Comparison of ENCODE assay signal across 19 cellular contexts in genomic region chr5:36494756-36495637, GRCh38.
DNase-seq lines count a peak whose midpoint lies in the region; ATAC-seq and TF ChIP-seq lines count a peak whose summit lies in the region.
"Had no signal": no experiment of that assay in that cellular context is flagged by ENCODE, and none has a peak within 500 bp of the region (broad histone marks: within the 10 kb centered on the region; RNA-seq: fewer than 3 reads in every experiment).

No MANE protein-coding gene starts in this region.

- TF ChIP-seq POLR2A in adrenal gland (IDR thresholded peaks at IDR 0.05) = no peak

- H3K36me3 ChIP-seq in adrenal gland (replicated peaks in 1 of 2) = no peaks in the 10 kb centered on the region
- H3K36me3 ChIP-seq: heart left ventricle, pancreas had no signal

- H3K27me3 ChIP-seq in adrenal gland = no peaks in the 10 kb centered on the region

- peaks cover 0 to 5% of the 10 kb centered on the region in 2 donors for H3K4me1 ChIP-seq in adrenal gland (replicated peaks in 1 of 2)
- H3K4me1 ChIP-seq: heart left ventricle, pancreas had no signal

- DNase-seq in GM03348 (ENCODE audit: low spot score) (peak; percentile 34), adrenal gland (peak in 5 of 7 donors; percentile 22 to 44 (median 37)), fibroblast of the aortic adventitia (ENCODE audit: low read depth) (peak; percentile 64), sciatic nerve (ENCODE audit: low spot score) (no peak), DMS53 treated with DMSO at 0.1 percent for 48 hours (lab: John Stamatoyannopoulos, UW; ENCODE audit: unreplicated experiment) (no peak), NOMO-1 treated with dmso at 0.1 percent for 144 hours (lab: John Stamatoyannopoulos, UW; ENCODE audit: unreplicated experiment) (no peak)
- DNase-seq in stimulated activated naive B cell treated with anti-CD40 and anti-IgM and Interleukin-4, amounts not matched to agents 10 μg/mL and 1 μg/mL and 100 μg/mL, for 72 hours = no peak
- DNase-seq: activated CD8-positive, alpha-beta memory T cell treated with anti-CD3 and anti-CD28 coated beads for 24 hours; activated naive CD4-positive, alpha-beta T cell treated with anti-CD3 and anti-CD28 coated beads for 36 hours; effector memory CD4-positive, alpha-beta T cell; NCI-H446 treated with DMSO at 0.1 percent for 48 hours; stimulated activated CD4-positive, alpha-beta T cell treated with anti-CD3 and anti-CD28 coated beads, Interleukin-2, amount 100 ng/mL, for 24 hours; T-helper 9 cell had no signal

- H3K4me1 Mint-ChIP-seq in stimulated activated naive B cell treated with anti-CD40 and anti-IgM and Interleukin-4, amounts not matched to agents 10 μg/mL and 1 μg/mL and 100 μg/mL, for 72 hours = no peaks in the 10 kb centered on the region
- H3K4me1 Mint-ChIP-seq: stimulated activated effector memory CD8-positive, alpha-beta T cell treated with anti-CD3 and anti-CD28 coated beads, Interleukin-12 subunit alpha, Interleukin-12 subunit beta, amount 100 ng/mL, for 72 hours had no signal

- H3K27ac Mint-ChIP-seq in stimulated activated naive B cell treated with anti-CD40 and anti-IgM and Interleukin-4, amounts not matched to agents 10 μg/mL and 1 μg/mL and 100 μg/mL, for 72 hours = no peak overlapping the region
- H3K27ac Mint-ChIP-seq: activated naive CD4-positive, alpha-beta T cell treated with anti-CD3 and anti-CD28 coated beads for 36 hours; stimulated activated effector memory CD8-positive, alpha-beta T cell treated with anti-CD3 and anti-CD28 coated beads, Interleukin-12 subunit alpha, Interleukin-12 subunit beta, amount 100 ng/mL, for 72 hours had no signal

- TF ChIP-seq CTCF in adrenal gland (IDR thresholded peaks at IDR 0.05) (no peak), fibroblast of the aortic adventitia (IDR thresholded peaks at IDR 0.05; ENCODE audit: insufficient read depth, low read length) (no peak)

- intact Hi-C loops in adrenal gland (cut with DNase I) (loop anchor here in 1 of 2 donors (10.0 kb wide), 1 partner anchor 200 kb away; no protein-coding TSS in a partner anchor), sciatic nerve (cut with DNase I) (no loop called here)

- H3K27me3 Mint-ChIP-seq in stimulated activated naive B cell treated with anti-CD40 and anti-IgM and Interleukin-4, amounts not matched to agents 10 μg/mL and 1 μg/mL and 100 μg/mL, for 72 hours = peaks cover 0 to 16% of the 10 kb centered on the region in 2 donors

- no peak overlapping the region for H3K4me3 Mint-ChIP-seq in stimulated activated naive B cell treated with anti-CD40 and anti-IgM and Interleukin-4, amounts not matched to agents 10 μg/mL and 1 μg/mL and 100 μg/mL, for 72 hours
- H3K4me3 Mint-ChIP-seq: activated naive CD4-positive, alpha-beta T cell treated with anti-CD3 and anti-CD28 coated beads for 36 hours; stimulated activated effector memory CD8-positive, alpha-beta T cell treated with anti-CD3 and anti-CD28 coated beads, Interleukin-12 subunit alpha, Interleukin-12 subunit beta, amount 100 ng/mL, for 72 hours had no signal

- no peaks in the 10 kb centered on the region for H3K9me3 Mint-ChIP-seq in stimulated activated naive B cell treated with anti-CD40 and anti-IgM and Interleukin-4, amounts not matched to agents 10 μg/mL and 1 μg/mL and 100 μg/mL, for 72 hours
- H3K9me3 Mint-ChIP-seq: activated naive CD4-positive, alpha-beta T cell treated with anti-CD3 and anti-CD28 coated beads for 36 hours; stimulated activated effector memory CD8-positive, alpha-beta T cell treated with anti-CD3 and anti-CD28 coated beads, Interleukin-12 subunit alpha, Interleukin-12 subunit beta, amount 100 ng/mL, for 72 hours had no signal

- H3K27ac ChIP-seq in adrenal gland = no peak overlapping the region
- H3K27ac ChIP-seq: C4-2B, pancreas had no signal

- 20 to 49% (median 33%) methylated on average over 6 of the region's 6 CpGs for WGBS in adrenal gland, 4 donors

- H3K36me3 Mint-ChIP-seq in stimulated activated naive B cell treated with anti-CD40 and anti-IgM and Interleukin-4, amounts not matched to agents 10 μg/mL and 1 μg/mL and 100 μg/mL, for 72 hours = no peaks in the 10 kb centered on the region
- H3K36me3 Mint-ChIP-seq: stimulated activated effector memory CD8-positive, alpha-beta T cell treated with anti-CD3 and anti-CD28 coated beads, Interleukin-12 subunit alpha, Interleukin-12 subunit beta, amount 100 ng/mL, for 72 hours had no signal

- no peaks in the 10 kb centered on the region for H3K9me3 ChIP-seq in adrenal gland (replicated peaks in 1 of 3)
- H3K9me3 ChIP-seq: heart left ventricle, pancreas had no signal

- ATAC-seq in sciatic nerve (peak; percentile 50), HG03280 (IDR thresholded peaks at IDR 0.05; ENCODE audit: unreplicated experiment) (no peak)
- ATAC-seq in stimulated activated naive B cell treated with anti-CD40 and anti-IgM and Interleukin-4, amounts not matched to agents 10 μg/mL and 1 μg/mL and 100 μg/mL, for 72 hours (replicated peaks) = no peak
- ATAC-seq: heart left ventricle; Panc1; stimulated activated effector memory CD8-positive, alpha-beta T cell treated with anti-CD3 and anti-CD28 coated beads, Interleukin-12 subunit alpha, Interleukin-12 subunit beta, amount 100 ng/mL, for 72 hours had no signal

- H3K4me3 ChIP-seq in adrenal gland = peak overlapping the region in 1 of 4 donors; percentile 15
- H3K4me3 ChIP-seq in fibroblast of the aortic adventitia (ENCODE audit: low read depth, low read length) = no peak overlapping the region
- H3K4me3 ChIP-seq: heart left ventricle, pancreas had no signal

Comparison
In these comparisons a context has a peak if more than half of its experiments do, and no peak if none do; other contexts are left out.
1. DNase-seq: peak in GM03348 (single experiment), adrenal gland (5 of 7) and fibroblast of the aortic adventitia (single experiment); none in sciatic nerve (single experiment), DMS53 treated with DMSO at 0.1 percent for 48 hours (single experiment), NOMO-1 treated with dmso at 0.1 percent for 144 hours (single experiment) and stimulated activated naive B cell treated with anti-CD40 and anti-IgM and Interleukin-4, amounts not matched to agents 10 μg/mL and 1 μg/mL and 100 μg/mL, for 72 hours (single experiment).